In the genomic region with DNA sequence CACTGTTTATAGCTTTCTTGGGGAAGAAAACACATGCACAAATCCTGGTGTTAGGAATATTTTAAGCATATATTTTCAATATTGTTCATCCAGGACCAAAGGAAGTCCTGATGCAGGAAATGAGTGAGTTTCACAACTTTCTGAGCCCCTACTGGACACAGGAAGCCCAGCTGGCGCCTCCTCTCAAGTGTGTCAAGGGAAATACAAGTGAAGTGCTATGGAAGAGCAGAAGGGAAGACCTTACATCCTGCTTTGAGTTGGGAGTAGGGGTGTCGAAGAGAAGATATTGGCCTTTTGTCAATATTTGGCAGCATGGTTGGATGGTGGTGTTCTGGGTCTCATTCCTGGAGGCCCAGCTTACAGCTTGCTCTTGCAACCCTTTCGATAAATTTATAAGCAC, we compare ENCODE assay signal across 1 cellular context.
TF ChIP-seq lines count a peak whose summit lies in the region.

No MANE protein-coding gene starts in this region.

TF ChIP-seq in GM23338, 12 proteins besides CTCF, POLR2A, EP300 and RAD21:
- TF ChIP-seq, protein P1, sequence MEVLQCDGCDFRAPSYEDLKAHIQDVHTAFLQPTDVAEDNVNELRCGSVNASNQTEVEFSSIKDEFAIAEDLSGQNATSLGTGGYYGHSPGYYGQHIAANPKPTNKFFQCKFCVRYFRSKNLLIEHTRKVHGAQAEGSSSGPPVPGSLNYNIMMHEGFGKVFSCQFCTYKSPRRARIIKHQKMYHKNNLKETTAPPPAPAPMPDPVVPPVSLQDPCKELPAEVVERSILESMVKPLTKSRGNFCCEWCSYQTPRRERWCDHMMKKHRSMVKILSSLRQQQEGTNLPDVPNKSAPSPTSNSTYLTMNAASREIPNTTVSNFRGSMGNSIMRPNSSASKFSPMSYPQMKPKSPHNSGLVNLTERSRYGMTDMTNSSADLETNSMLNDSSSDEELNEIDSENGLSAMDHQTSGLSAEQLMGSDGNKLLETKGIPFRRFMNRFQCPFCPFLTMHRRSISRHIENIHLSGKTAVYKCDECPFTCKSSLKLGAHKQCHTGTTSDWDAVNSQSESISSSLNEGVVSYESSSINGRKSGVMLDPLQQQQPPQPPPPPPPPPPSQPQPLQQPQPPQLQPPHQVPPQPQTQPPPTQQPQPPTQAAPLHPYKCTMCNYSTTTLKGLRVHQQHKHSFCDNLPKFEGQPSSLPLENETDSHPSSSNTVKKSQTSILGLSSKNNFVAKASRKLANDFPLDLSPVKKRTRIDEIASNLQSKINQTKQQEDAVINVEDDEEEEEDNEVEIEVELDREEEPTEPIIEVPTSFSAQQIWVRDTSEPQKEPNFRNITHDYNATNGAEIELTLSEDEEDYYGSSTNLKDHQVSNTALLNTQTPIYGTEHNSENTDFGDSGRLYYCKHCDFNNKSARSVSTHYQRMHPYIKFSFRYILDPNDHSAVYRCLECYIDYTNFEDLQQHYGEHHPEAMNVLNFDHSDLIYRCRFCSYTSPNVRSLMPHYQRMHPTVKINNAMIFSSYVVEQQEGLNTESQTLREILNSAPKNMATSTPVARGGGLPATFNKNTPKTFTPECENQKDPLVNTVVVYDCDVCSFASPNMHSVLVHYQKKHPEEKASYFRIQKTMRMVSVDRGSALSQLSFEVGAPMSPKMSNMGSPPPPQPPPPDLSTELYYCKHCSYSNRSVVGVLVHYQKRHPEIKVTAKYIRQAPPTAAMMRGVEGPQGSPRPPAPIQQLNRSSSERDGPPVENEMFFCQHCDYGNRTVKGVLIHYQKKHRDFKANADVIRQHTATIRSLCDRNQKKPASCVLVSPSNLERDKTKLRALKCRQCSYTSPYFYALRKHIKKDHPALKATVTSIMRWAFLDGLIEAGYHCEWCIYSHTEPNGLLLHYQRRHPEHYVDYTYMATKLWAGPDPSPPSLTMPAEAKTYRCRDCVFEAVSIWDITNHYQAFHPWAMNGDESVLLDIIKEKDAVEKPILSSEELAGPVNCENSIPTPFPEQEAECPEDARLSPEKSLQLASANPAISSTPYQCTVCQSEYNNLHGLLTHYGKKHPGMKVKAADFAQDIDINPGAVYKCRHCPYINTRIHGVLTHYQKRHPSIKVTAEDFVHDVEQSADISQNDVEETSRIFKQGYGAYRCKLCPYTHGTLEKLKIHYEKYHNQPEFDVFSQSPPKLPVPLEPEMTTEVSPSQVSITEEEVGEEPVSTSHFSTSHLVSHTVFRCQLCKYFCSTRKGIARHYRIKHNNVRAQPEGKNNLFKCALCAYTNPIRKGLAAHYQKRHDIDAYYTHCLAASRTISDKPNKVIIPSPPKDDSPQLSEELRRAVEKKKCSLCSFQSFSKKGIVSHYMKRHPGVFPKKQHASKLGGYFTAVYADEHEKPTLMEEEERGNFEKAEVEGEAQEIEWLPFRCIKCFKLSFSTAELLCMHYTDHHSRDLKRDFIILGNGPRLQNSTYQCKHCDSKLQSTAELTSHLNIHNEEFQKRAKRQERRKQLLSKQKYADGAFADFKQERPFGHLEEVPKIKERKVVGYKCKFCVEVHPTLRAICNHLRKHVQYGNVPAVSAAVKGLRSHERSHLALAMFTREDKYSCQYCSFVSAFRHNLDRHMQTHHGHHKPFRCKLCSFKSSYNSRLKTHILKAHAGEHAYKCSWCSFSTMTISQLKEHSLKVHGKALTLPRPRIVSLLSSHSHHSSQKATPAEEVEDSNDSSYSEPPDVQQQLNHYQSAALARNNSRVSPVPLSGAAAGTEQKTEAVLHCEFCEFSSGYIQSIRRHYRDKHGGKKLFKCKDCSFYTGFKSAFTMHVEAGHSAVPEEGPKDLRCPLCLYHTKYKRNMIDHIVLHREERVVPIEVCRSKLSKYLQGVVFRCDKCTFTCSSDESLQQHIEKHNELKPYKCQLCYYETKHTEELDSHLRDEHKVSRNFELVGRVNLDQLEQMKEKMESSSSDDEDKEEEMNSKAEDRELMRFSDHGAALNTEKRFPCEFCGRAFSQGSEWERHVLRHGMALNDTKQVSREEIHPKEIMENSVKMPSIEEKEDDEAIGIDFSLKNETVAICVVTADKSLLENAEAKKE (CRISPR knock-in tag; IDR thresholded peaks at IDR 0.05), result no peak
- TF ChIP-seq JUNB (IDR thresholded peaks at IDR 0.05; ENCODE audit: unreplicated experiment) (no peak), POLR2AphosphoS5 (IDR thresholded peaks at IDR 0.05; ENCODE audit: low read depth) (no peak), CREB1 (CRISPR knock-in tag; IDR thresholded peaks at IDR 0.05; ENCODE audit: low read depth) (no peak), REST (IDR thresholded peaks at IDR 0.05; ENCODE audit: unreplicated experiment) (no peak), STAT1 (IDR thresholded peaks at IDR 0.05; ENCODE audit: unreplicated experiment) (no peak)
TF ChIP-seq in GM23338: peak in this region for 0.
